6 cellular contexts compared by ENCODE assay signal in the genomic region with DNA sequence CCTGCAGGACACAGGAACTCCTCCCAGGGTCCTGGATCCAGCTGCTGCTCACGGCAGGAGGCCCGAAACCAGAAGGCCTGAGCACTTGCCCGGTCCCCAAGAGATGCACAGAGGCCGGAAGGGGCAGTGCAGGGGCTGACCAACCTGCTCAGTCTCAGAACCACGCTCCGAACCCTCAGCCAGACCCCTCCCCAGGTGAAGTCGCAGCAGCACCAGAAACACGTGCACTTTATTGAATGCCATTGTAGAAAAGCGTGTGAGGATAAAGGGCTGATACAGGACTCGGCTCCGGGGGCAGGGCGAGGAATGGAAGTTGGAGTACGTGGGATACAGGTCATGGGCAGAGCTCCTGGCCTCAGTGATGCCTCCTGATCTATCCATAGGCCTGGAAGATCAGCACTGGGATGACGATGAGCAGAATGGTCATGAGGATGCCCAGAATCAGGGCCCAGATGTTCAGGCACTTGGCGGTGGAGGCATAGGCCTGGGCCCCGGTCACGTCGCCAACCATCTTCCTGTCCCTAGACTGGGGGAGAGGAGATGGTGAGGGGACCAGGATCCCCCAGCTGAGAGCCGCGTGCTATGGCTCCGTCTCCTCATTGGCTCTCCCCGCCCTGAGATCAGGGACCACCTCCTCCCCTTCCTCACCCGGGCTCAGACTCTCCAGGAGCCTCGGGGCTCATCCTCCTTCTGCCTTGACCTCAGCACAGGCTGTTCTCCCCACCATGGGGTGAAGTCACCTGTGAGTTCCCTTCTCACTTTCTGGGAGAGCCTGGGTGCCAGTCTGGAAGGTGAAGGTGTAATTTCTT. TPM values are rescaled to one million over a fixed set of nuclear protein-coding genes. Genes with fewer than 3 reads are reported as not detected.
DNase-seq lines count a peak whose midpoint lies in the region; ATAC-seq, FAIRE-seq and TF ChIP-seq lines count a peak whose summit lies in the region.
"Not testable (repeated sequence)": the region's sequence is repeated elsewhere in the genome, so short reads cannot be mapped to it uniquely, and the experiment has no call there.

No MANE protein-coding gene starts in this region.

- DNase-seq in activated CD8-positive, alpha-beta T cell treated with anti-CD3 and anti-CD28 coated beads for 36 hours, result peak; percentile 58
- DNase-seq in coronary artery (ENCODE audit: low spot score) (peak; percentile 80), uterus (peak; percentile 37 to 48)
- not testable (repeated sequence) for DNase-seq in keratinocyte (ENCODE audit: low read depth, low spot score)

- H3K9me1 ChIP-seq in keratinocyte (ENCODE audit: control insufficient read depth, extremely low read depth, insufficient read depth, low read length), result not testable (repeated sequence)

- peak overlapping the region; percentile 89 for H3K9ac ChIP-seq in keratinocyte (ENCODE audit: control insufficient read depth, extremely low read depth, insufficient read depth, low read length)
- H3K9ac ChIP-seq in parathyroid adenoma, result peak overlapping the region; percentile 37

- not testable (repeated sequence) for H3K9me3 ChIP-seq in keratinocyte (ENCODE audit: control insufficient read depth, low read depth, low read length); parathyroid adenoma (ENCODE audit: control insufficient read depth, low read length); uterus

- not testable (repeated sequence) for TF ChIP-seq CTCF in activated CD8-positive, alpha-beta T cell treated with anti-CD3 and anti-CD28 coated beads for 36 hours (IDR thresholded peaks at IDR 0.05); coronary artery (IDR thresholded peaks at IDR 0.05); keratinocyte (optimal IDR thresholded peaks at IDR 0.05 in 1 of 3, IDR thresholded peaks at IDR 0.05 in 1 of 3, conservative IDR thresholded peaks at IDR 0.05 in 1 of 3; ENCODE audit: extremely low read depth in 1 of 3, insufficient read depth in 2 of 3, low read length in 3 of 3); parathyroid adenoma (IDR thresholded peaks at IDR 0.05)
- TF ChIP-seq CTCF in uterus (IDR thresholded peaks at IDR 0.05), result peak in 1 of 4 experiments; percentile 4

- not testable (repeated sequence) for FAIRE-seq in keratinocyte (lab: Jason Lieb, UNC)

- H3K27ac Mint-ChIP-seq in activated CD8-positive, alpha-beta T cell treated with anti-CD3 and anti-CD28 coated beads for 36 hours, result peak overlapping the region; percentile 96

- H2AFZ ChIP-seq in keratinocyte (ENCODE audit: control insufficient read depth, low read length); parathyroid adenoma: not testable (repeated sequence)

- CTCF ChIA-PET in activated CD8-positive, alpha-beta T cell treated with anti-CD3 and anti-CD28 coated beads for 36 hours (lab: Charles Lee), result interaction anchor here (0.9 kb wide), 1 partner anchor 41 kb away, joined by 3 read pairs; no protein-coding TSS in a partner anchor

- dilution Hi-C loops in keratinocyte (cut with MboI; ENCODE audit: extremely low pct_ligation_motif_present, low sequenced_read_pairs), result not testable (repeated sequence)

- H3K27me3 Mint-ChIP-seq in activated CD8-positive, alpha-beta T cell treated with anti-CD3 and anti-CD28 coated beads for 36 hours, result not testable (repeated sequence)

- peaks cover 30% of the 10 kb centered on the region for H3K27me3 ChIP-seq in keratinocyte (ENCODE audit: control insufficient read depth, extremely low read depth, insufficient read depth, low read length)
- not testable (repeated sequence) for H3K27me3 ChIP-seq in parathyroid adenoma (ENCODE audit: control insufficient read depth, insufficient read depth, low read length); uterus

- not testable (repeated sequence) for TF ChIP-seq POLR2A in uterus (IDR thresholded peaks at IDR 0.05)

- H3K4me3 ChIP-seq in coronary artery, result peak overlapping the region; percentile 99
- peak overlapping the region; percentile 68 to 77 (median 71) for H3K4me3 ChIP-seq in keratinocyte (ENCODE audit: control insufficient read depth in 2 of 3, extremely low read depth in 1 of 3, insufficient read depth in 2 of 3, low read depth in 1 of 3, low read length in 3 of 3)
- peak overlapping the region; percentile 53 for H3K4me3 ChIP-seq in parathyroid adenoma (ENCODE audit: low read depth, low read length)
- H3K4me3 ChIP-seq in uterus, result peak overlapping the region; percentile 69 to 73

- H3K27ac ChIP-seq in coronary artery, result peak overlapping the region; percentile 99 to 100
- peak overlapping the region; percentile 40 for H3K27ac ChIP-seq in keratinocyte (ENCODE audit: control insufficient read depth, insufficient read depth, low read length)
- H3K27ac ChIP-seq in parathyroid adenoma, result peak overlapping the region; percentile 99
- H3K27ac ChIP-seq in uterus, result peak overlapping the region; percentile 93 to 97

- intact Hi-C loops in activated CD8-positive, alpha-beta T cell treated with anti-CD3 and anti-CD28 coated beads for 36 hours (cut with micrococcal nuclease), result loop anchor here (10.0 kb wide), 1 partner anchor 55 kb away; no protein-coding TSS in a partner anchor
- intact Hi-C loops in uterus (cut with DNase I; ENCODE audit: low total_unique reads), result not testable (repeated sequence)

- peaks cover 37% of the 10 kb centered on the region for H3K36me3 Mint-ChIP-seq in activated CD8-positive, alpha-beta T cell treated with anti-CD3 and anti-CD28 coated beads for 36 hours (ENCODE audit: low read depth)

- H3K4me1 ChIP-seq in keratinocyte (ENCODE audit: control insufficient read depth, extremely low read depth, insufficient read depth, low read length), result peaks cover 18% of the 10 kb centered on the region
- H3K4me1 ChIP-seq in parathyroid adenoma, uterus: not testable (repeated sequence)

- ATAC-seq in HG03159 (IDR thresholded peaks at IDR 0.05; ENCODE audit: unreplicated experiment), result peak; percentile 2
- ATAC-seq in activated CD8-positive, alpha-beta T cell treated with anti-CD3 and anti-CD28 coated beads for 36 hours, result peak; percentile 41

- H4K20me1 ChIP-seq in keratinocyte (ENCODE audit: control insufficient read depth, extremely low read depth, insufficient read depth, low read length), result not testable (repeated sequence)

- H3K36me3 ChIP-seq in keratinocyte (ENCODE audit: control insufficient read depth in 2 of 2, extremely low read depth in 1 of 2, insufficient read depth in 2 of 2, low read length in 2 of 2); parathyroid adenoma (ENCODE audit: control insufficient read depth, insufficient read depth, low read length); uterus: not testable (repeated sequence)

- H3K4me2 ChIP-seq in keratinocyte (ENCODE audit: control insufficient read depth, extremely low read depth, insufficient read depth, low read depth, low read length), result peak overlapping the region; percentile 90
- H3K4me2 ChIP-seq in parathyroid adenoma (ENCODE audit: low read length), result peak overlapping the region; percentile 71

- POLR2A ChIA-PET in activated CD8-positive, alpha-beta T cell treated with anti-CD3 and anti-CD28 coated beads for 36 hours (lab: Charles Lee), result interaction anchor here (1.0 to 2.3 kb wide), 4 partner anchors 10 to 36 kb away, joined by 3 to 12 read pairs (median 6); a partner anchor contains a TSS

- not testable (repeated sequence) for H3K9me3 Mint-ChIP-seq in activated CD8-positive, alpha-beta T cell treated with anti-CD3 and anti-CD28 coated beads for 36 hours

- peaks cover 22% of the 10 kb centered on the region for H3K79me2 ChIP-seq in keratinocyte (ENCODE audit: control insufficient read depth, insufficient read depth, low read length)
- not testable (repeated sequence) for H3K79me2 ChIP-seq in parathyroid adenoma

- peaks cover 34% of the 10 kb centered on the region for H3K4me1 Mint-ChIP-seq in activated CD8-positive, alpha-beta T cell treated with anti-CD3 and anti-CD28 coated beads for 36 hours (ENCODE audit: low read depth)

- peak overlapping the region; percentile 90 for H3K4me3 Mint-ChIP-seq in activated CD8-positive, alpha-beta T cell treated with anti-CD3 and anti-CD28 coated beads for 36 hours

RNA-seq across cellular contexts. Expression of a gene that starts 1.0 kb away (rescaled TPM):
- total RNA-seq in activated CD8-positive, alpha-beta T cell treated with anti-CD3 and anti-CD28 coated beads for 36 hours, result 10 to 100 TPM; 52.8 to 58.0 TPM
- 295 to 696 TPM (median 435 TPM) in 3 replicates for polyA plus RNA-seq in keratinocyte
- 37.7 TPM for polyA plus RNA-seq in keratinocyte (2011; ENCODE audit: low read depth)
- polyA plus RNA-seq in keratinocyte (2011; cell fraction: cytosol; rRNA removed), result 709 and 1,249 TPM in 2 replicates
- 298 and 424 TPM in 2 replicates for polyA plus RNA-seq in keratinocyte (2011; cell fraction: nucleus; rRNA removed)
- 467 and 1,605 TPM in 2 replicates for polyA plus RNA-seq in keratinocyte (2012; ENCODE audit: low replicate concordance)
- 528 to 1,935 TPM (median 993 TPM) in 3 replicates for polyA minus RNA-seq in keratinocyte
- 925 TPM for polyA minus RNA-seq in keratinocyte (2011; cell fraction: cytosol; rRNA and poly(A)+ RNA removed)
- polyA minus RNA-seq in keratinocyte (2011; cell fraction: nucleus; rRNA and poly(A)+ RNA removed), result 156 and 170 TPM in 2 replicates
- total RNA-seq in uterus, result 1,000 to 10,000 TPM in 1 of 4 donors, 100 to 1,000 TPM in 2, 10 to 100 TPM in 1; 22.2 to 1,343 (median 242) TPM

RNA-seq across cellular contexts. Expression of a gene that starts 5.8 kb away (rescaled TPM):
- 100 to 1,000 TPM; 296 to 304 TPM for total RNA-seq in activated CD8-positive, alpha-beta T cell treated with anti-CD3 and anti-CD28 coated beads for 36 hours
- 333 to 549 TPM (median 333 TPM) in 3 replicates for polyA plus RNA-seq in keratinocyte
- polyA plus RNA-seq in keratinocyte (2011; ENCODE audit: low read depth), result 6.0 TPM
- polyA plus RNA-seq in keratinocyte (2011; cell fraction: cytosol; rRNA removed), result 283 and 377 TPM in 2 replicates
- polyA plus RNA-seq in keratinocyte (2011; cell fraction: nucleus; rRNA removed), result 235 and 342 TPM in 2 replicates
- 25.1 and 252 TPM in 2 replicates for polyA plus RNA-seq in keratinocyte (2012; ENCODE audit: low replicate concordance)
- polyA minus RNA-seq in keratinocyte, result 312 to 864 TPM (median 567 TPM) in 3 replicates
- polyA minus RNA-seq in keratinocyte (2011; cell fraction: cytosol; rRNA and poly(A)+ RNA removed), result 260 TPM
- polyA minus RNA-seq in keratinocyte (2011; cell fraction: nucleus; rRNA and poly(A)+ RNA removed), result 81.1 and 91.2 TPM in 2 replicates
- total RNA-seq in uterus, result 100 to 1,000 TPM in 2 of 4 donors, 10 to 100 TPM in 2; 13.4 to 672 (median 239) TPM

RNA-seq across cellular contexts. Expression of a gene that starts 12.1 kb away (rescaled TPM):
- total RNA-seq in activated CD8-positive, alpha-beta T cell treated with anti-CD3 and anti-CD28 coated beads for 36 hours, result 100 to 1,000 TPM; 540 to 549 TPM
- polyA plus RNA-seq in keratinocyte, result 26.9 to 83.0 TPM (median 72.3 TPM) in 3 replicates
- polyA plus RNA-seq in keratinocyte (2011; ENCODE audit: low read depth), result 6.3 TPM
- polyA plus RNA-seq in keratinocyte (2011; cell fraction: cytosol; rRNA removed), result 64.8 and 210 TPM in 2 replicates
- 42.2 and 109 TPM in 2 replicates for polyA plus RNA-seq in keratinocyte (2011; cell fraction: nucleus; rRNA removed)
- polyA plus RNA-seq in keratinocyte (2012; ENCODE audit: low replicate concordance), result 53.9 and 150 TPM in 2 replicates
- 20.9 to 46.0 TPM (median 41.8 TPM) in 3 replicates for polyA minus RNA-seq in keratinocyte
- 88.1 TPM for polyA minus RNA-seq in keratinocyte (2011; cell fraction: cytosol; rRNA and poly(A)+ RNA removed)
- 4.3 and 4.6 TPM in 2 replicates for polyA minus RNA-seq in keratinocyte (2011; cell fraction: nucleus; rRNA and poly(A)+ RNA removed)
- total RNA-seq in uterus, result 100 to 1,000 TPM in 3 of 4 donors, 10 to 100 TPM in 1; 27.8 to 926 (median 269) TPM

RNA-seq across cellular contexts. Expression of a gene that starts 20.3 kb away (rescaled TPM):
- total RNA-seq in activated CD8-positive, alpha-beta T cell treated with anti-CD3 and anti-CD28 coated beads for 36 hours, result not detected
- not detected in 3 replicates for polyA plus RNA-seq in keratinocyte
- not detected for polyA plus RNA-seq in keratinocyte (2011; ENCODE audit: low read depth)
- polyA plus RNA-seq in keratinocyte (2011; cell fraction: cytosol; rRNA removed), result not detected in 2 replicates
- not detected in 2 replicates for polyA plus RNA-seq in keratinocyte (2011; cell fraction: nucleus; rRNA removed)
- not detected in 2 replicates for polyA plus RNA-seq in keratinocyte (2012; ENCODE audit: low replicate concordance)
- polyA minus RNA-seq in keratinocyte, result not detected in 3 replicates
- not detected for polyA minus RNA-seq in keratinocyte (2011; cell fraction: cytosol; rRNA and poly(A)+ RNA removed)
- polyA minus RNA-seq in keratinocyte (2011; cell fraction: nucleus; rRNA and poly(A)+ RNA removed), result not detected in 2 replicates
- total RNA-seq in uterus, result not detected

RNA-seq across cellular contexts. Expression of a gene that starts 30.7 kb away (rescaled TPM):
- total RNA-seq in activated CD8-positive, alpha-beta T cell treated with anti-CD3 and anti-CD28 coated beads for 36 hours, result 100 to 1,000 TPM; 298 to 308 TPM
- polyA plus RNA-seq in keratinocyte, result 4.3 to 12.2 TPM (median 6.2 TPM) in 3 replicates
- polyA plus RNA-seq in keratinocyte (2011; ENCODE audit: low read depth), result 2.0 TPM
- 0.97 and 2.1 TPM in 2 replicates for polyA plus RNA-seq in keratinocyte (2011; cell fraction: cytosol; rRNA removed)
- 68.1 and 95.0 TPM in 2 replicates for polyA plus RNA-seq in keratinocyte (2011; cell fraction: nucleus; rRNA removed)
- 3.6 and 6.4 TPM in 2 replicates for polyA plus RNA-seq in keratinocyte (2012; ENCODE audit: low replicate concordance)
- polyA minus RNA-seq in keratinocyte, result 2.3 to 3.0 TPM (median 2.4 TPM) in 3 replicates
- polyA minus RNA-seq in keratinocyte (2011; cell fraction: cytosol; rRNA and poly(A)+ RNA removed), result 2.7 TPM
- 6.5 and 6.8 TPM in 2 replicates for polyA minus RNA-seq in keratinocyte (2011; cell fraction: nucleus; rRNA and poly(A)+ RNA removed)
- total RNA-seq in uterus, result 10 to 100 TPM in 3 of 4 donors, 1 to 10 TPM in 1; 7.9 to 29.1 (median 14.2) TPM

Comparison
In these comparisons a context has a peak if more than half of its experiments do, and no peak if none do; other contexts are left out.
1. H3K27ac ChIP-seq: peak in every context shown above with its lines; median percentile 100 in coronary artery; 99 in parathyroid adenoma; 95 in uterus; 40 in keratinocyte.